ENCODE assay signal across 8 cellular contexts in the genomic region with DNA sequence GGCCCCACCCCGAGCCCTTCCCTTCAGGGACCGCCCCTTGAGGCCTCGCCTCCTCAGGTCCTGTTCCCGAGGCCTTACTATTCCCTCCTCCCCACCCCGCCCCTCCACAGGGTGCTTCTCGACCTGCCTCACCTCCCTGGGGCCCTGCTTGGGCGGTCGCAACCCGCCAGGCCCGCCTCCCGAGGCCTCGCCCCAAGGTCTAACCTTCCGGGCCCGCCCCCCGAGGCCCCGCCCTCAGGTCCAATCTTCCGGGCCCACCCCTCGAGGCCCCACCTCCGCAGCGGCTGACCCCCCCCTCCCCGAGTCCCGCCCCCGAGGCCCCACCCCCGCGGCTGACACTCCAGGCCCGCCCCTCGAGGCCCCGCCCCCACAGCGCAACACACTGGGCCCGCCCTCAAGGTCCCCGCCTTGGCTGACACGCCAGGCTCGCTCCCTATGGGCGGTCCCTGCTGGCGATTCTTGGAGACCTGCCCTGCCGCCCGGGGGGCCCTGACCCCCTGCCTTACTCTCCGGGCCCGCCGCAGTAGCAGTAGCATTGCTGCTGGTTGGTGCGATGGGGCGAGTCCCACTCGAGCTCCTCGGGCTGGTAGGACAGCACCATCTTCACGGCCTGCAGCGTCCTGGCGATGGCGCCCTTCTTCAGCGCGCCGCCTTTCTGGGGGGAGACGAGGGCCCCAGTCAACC. TPM values are rescaled to one million over a fixed set of nuclear protein-coding genes. Genes with fewer than 3 reads are reported as not detected.
A peak's percentile ranks its signal among the peaks of the same experiment; 100 is the strongest.
DNase-seq lines count a peak whose midpoint lies in the region; TF ChIP-seq lines count a peak whose summit lies in the region.

No MANE protein-coding gene starts in this region.

- H3K9me3 Mint-ChIP-seq in HFFc6 = no peaks in the 10 kb centered on the region

- DNase-seq in HFFc6 (peak; percentile 93), NCI-H1105 (lab: John Stamatoyannopoulos, UW) (peak; percentile 99), cerebellum (ENCODE audit: low spot score) (peak; percentile 57), kidney glomerular epithelial cell (lab: John Stamatoyannopoulos, UW) (peak; percentile 97), SK-N-DZ (ENCODE audit: low spot score) (no peak)
- peak; percentile 94 for DNase-seq in activated CD4-positive, CD25-positive, alpha-beta regulatory T cell treated with anti-CD3 and anti-CD28 coated beads, Interleukin-2, amount 50 U/mL, for 72 hours
- DNase-seq in stimulated activated CD4-positive, alpha-beta T cell treated with anti-CD3 and anti-CD28 coated beads, Interleukin-15, amount 100 ng/mL, for 48 hours (ENCODE audit: low read depth in 2 of 2) = peak; percentile 95

- peak overlapping the region; percentile 88 for H3K4me3 Mint-ChIP-seq in HFFc6

- peak; percentile 60 for TF ChIP-seq CTCF in GM12872 (IDR thresholded peaks at IDR 0.05; ENCODE audit: insufficient read depth, low read depth, low read length)
- peak; percentile 72 for TF ChIP-seq CTCF in HFFc6 (IDR thresholded peaks at IDR 0.05)

- H3K36me3 Mint-ChIP-seq in HFFc6 (ENCODE audit: low read depth) = peaks cover 22% of the 10 kb centered on the region

- H3K27ac Mint-ChIP-seq in HFFc6 = peak overlapping the region; percentile 81

- H3K4me1 Mint-ChIP-seq in HFFc6 (ENCODE audit: low read depth) = peaks cover 20% of the 10 kb centered on the region

- H3K27me3 Mint-ChIP-seq in HFFc6 (ENCODE audit: insufficient read depth) = no peaks in the 10 kb centered on the region; the same call in 1 of the 2 replicates

RNA-seq across cellular contexts. Expression of a gene that starts 8.2 kb away (rescaled TPM):
- total RNA-seq in HFFc6 (2021; fragmentation: NEBNext Ultra II Directional; extraction: Animal tissue kit (Norgen Biotek cat#: 25700)) = 10 to 100 TPM; 49.1 to 83.4 (median 75.7) TPM
- total RNA-seq in cerebellum = 20.5 TPM
- 26.9 and 29.8 TPM in 2 replicates for polyA plus RNA-seq in SK-N-DZ (2014; cell fraction: cytosol; rRNA removed)
- polyA plus RNA-seq in SK-N-DZ (2014; cell fraction: nucleus; rRNA removed) = 66.0 and 92.0 TPM in 2 replicates

RNA-seq across cellular contexts. Expression of a gene that starts 26.1 kb away (rescaled TPM):
- 10 to 100 TPM; 56.9 to 63.2 (median 60.1) TPM for total RNA-seq in HFFc6 (2021; fragmentation: NEBNext Ultra II Directional; extraction: Animal tissue kit (Norgen Biotek cat#: 25700))
- 25.8 TPM for total RNA-seq in cerebellum
- 9.0 and 10.6 TPM in 2 replicates for polyA plus RNA-seq in SK-N-DZ (2014; cell fraction: cytosol; rRNA removed)
- 6.4 and 7.2 TPM in 2 replicates for polyA plus RNA-seq in SK-N-DZ (2014; cell fraction: nucleus; rRNA removed)

RNA-seq across cellular contexts. Expression of a gene that starts 57.8 kb away (rescaled TPM):
- total RNA-seq in HFFc6 (2021; fragmentation: NEBNext Ultra II Directional; extraction: Animal tissue kit (Norgen Biotek cat#: 25700)) = 1 to 10 TPM in 1 of 6 experiments, under 1 TPM in 5; 0.54 to 1.0 (median 0.87) TPM
- total RNA-seq in cerebellum = 3.6 TPM
- polyA plus RNA-seq in SK-N-DZ (2014; cell fraction: cytosol; rRNA removed) = 0.73 and 0.99 TPM in 2 replicates
- 2.5 and 4.3 TPM in 2 replicates for polyA plus RNA-seq in SK-N-DZ (2014; cell fraction: nucleus; rRNA removed)
